Comparison of ENCODE assay signal across 12 cellular contexts in the genomic region with DNA sequence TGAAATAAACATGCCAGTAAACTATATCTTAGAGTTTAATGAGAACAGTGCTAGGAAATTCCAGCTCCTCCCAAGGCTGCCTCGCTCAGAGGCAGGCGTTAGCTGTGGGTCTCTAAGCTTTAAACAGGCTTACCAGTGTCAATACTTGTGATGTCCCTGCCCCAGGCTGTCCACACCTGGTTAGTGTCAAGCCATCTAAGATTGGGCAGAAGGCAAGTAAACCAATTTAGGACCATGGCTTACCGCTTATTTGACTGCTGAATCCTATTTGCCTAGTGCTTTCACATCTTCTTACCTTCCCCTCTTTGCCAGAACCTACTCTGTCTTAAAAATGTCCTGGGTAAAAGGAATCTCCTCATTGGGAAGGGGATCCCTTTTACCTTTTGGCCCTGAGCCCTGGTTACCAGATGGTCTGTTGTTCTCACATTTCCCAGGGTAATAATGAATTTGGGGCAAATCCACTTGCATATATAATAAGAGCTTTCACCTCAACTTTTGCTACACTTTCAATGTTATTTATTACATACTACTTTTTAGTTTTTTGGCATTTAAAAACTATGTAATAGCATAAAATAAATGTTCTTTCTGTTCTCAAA. TPM values are rescaled to one million over a fixed set of nuclear protein-coding genes. Genes with fewer than 3 reads are reported as not detected.
DNase-seq lines count a peak whose midpoint lies in the region; ATAC-seq, FAIRE-seq and TF ChIP-seq lines count a peak whose summit lies in the region.
"Had no signal": no experiment of that assay in that cellular context is flagged by ENCODE, and none has a peak within 500 bp of the region (broad histone marks: within the 10 kb centered on the region; RNA-seq: fewer than 3 reads in every experiment).

No MANE protein-coding gene starts in this region.

- no peak overlapping the region for H3K27ac Mint-ChIP-seq in effector memory CD8-positive, alpha-beta T cell
- H3K27ac Mint-ChIP-seq: memory B cell; stimulated activated naive CD8-positive, alpha-beta T cell treated with anti-CD3 and anti-CD28 coated beads, Interleukin-15, Interleukin-2, amounts not matched to agents 100 ng/mL and 50 ng/mL, for 24 hours had no signal

- ATAC-seq in GM18499 (IDR thresholded peaks at IDR 0.05; ENCODE audit: insufficient read depth, unreplicated experiment) (peak; percentile 42), GM21381 (IDR thresholded peaks at IDR 0.05; ENCODE audit: unreplicated experiment) (peak; percentile 43), HG03469 (IDR thresholded peaks at IDR 0.05; ENCODE audit: unreplicated experiment) (peak; percentile 29), left colon (peak; percentile 77)
- ATAC-seq in effector memory CD8-positive, alpha-beta T cell (replicated peaks): no peak

- no peak overlapping the region for H3K4me3 ChIP-seq in kidney (ENCODE audit: low read length in 2 of 2)

- H3K4me1 ChIP-seq in kidney (ENCODE audit: control insufficient read depth in 1 of 2, insufficient read depth in 1 of 2, low read depth in 1 of 2, low read length in 2 of 2): peaks cover 4 to 17% of the 10 kb centered on the region in 2 donors

- FAIRE-seq in kidney (lab: Jason Lieb, UNC): no peak
- FAIRE-seq: small intestine had no signal

- no peak for DNase-seq in left colon
- DNase-seq in DMS153 (lab: John Stamatoyannopoulos, UW): no peak
- DNase-seq in effector memory CD8-positive, alpha-beta T cell: no peak
- DNase-seq in KG1 (lab: John Stamatoyannopoulos, UW): no peak
- DNase-seq in kidney: no peak
- DNase-seq: brain microvascular endothelial cell, small intestine had no signal

- H3K9me3 ChIP-seq in kidney (ENCODE audit: control insufficient read depth in 1 of 2, low read length in 2 of 2): no peaks in the 10 kb centered on the region

- no peak overlapping the region for H3K27ac ChIP-seq in kidney (ENCODE audit: low read depth in 2 of 2, low read length in 2 of 2)
- H3K27ac ChIP-seq: brain microvascular endothelial cell had no signal

- TF ChIP-seq CTCF in kidney (IDR thresholded peaks at IDR 0.05; ENCODE audit: borderline replicate concordance, extremely low read depth, insufficient read depth): no peak

- H3K36me3 ChIP-seq in kidney (ENCODE audit: control insufficient read depth in 1 of 2, insufficient read depth in 2 of 2, low read length in 2 of 2): no peaks in the 10 kb centered on the region
- H3K36me3 ChIP-seq: brain microvascular endothelial cell had no signal

- H3K9ac ChIP-seq in kidney (ENCODE audit: low read length in 2 of 2): no peak overlapping the region

- no peaks in the 10 kb centered on the region for H3K9me3 Mint-ChIP-seq in effector memory CD8-positive, alpha-beta T cell
- H3K9me3 Mint-ChIP-seq: memory B cell; stimulated activated naive CD8-positive, alpha-beta T cell treated with anti-CD3 and anti-CD28 coated beads, Interleukin-15, Interleukin-2, amounts not matched to agents 100 ng/mL and 50 ng/mL, for 24 hours had no signal

- H3K27me3 Mint-ChIP-seq in effector memory CD8-positive, alpha-beta T cell: no peaks in the 10 kb centered on the region
- H3K27me3 Mint-ChIP-seq: stimulated activated naive CD8-positive, alpha-beta T cell treated with anti-CD3 and anti-CD28 coated beads, Interleukin-15, Interleukin-2, amounts not matched to agents 100 ng/mL and 50 ng/mL, for 24 hours had no signal

- H3K4me3 Mint-ChIP-seq in effector memory CD8-positive, alpha-beta T cell: no peak overlapping the region
- H3K4me3 Mint-ChIP-seq: memory B cell; stimulated activated naive CD8-positive, alpha-beta T cell treated with anti-CD3 and anti-CD28 coated beads, Interleukin-15, Interleukin-2, amounts not matched to agents 100 ng/mL and 50 ng/mL, for 24 hours had no signal

- H3K4me1 Mint-ChIP-seq in effector memory CD8-positive, alpha-beta T cell (ENCODE audit: low read depth in 2 of 2): peaks cover 9 to 19% of the 10 kb centered on the region in 2 donors

- intact Hi-C loops in left colon (cut with DNase I, micrococcal nuclease) (no loop called here), kidney (cut with DNase I) (no loop called here)

- no peaks in the 10 kb centered on the region for H3K36me3 Mint-ChIP-seq in effector memory CD8-positive, alpha-beta T cell (ENCODE audit: insufficient read depth)
- H3K36me3 Mint-ChIP-seq: memory B cell had no signal

RNA-seq across cellular contexts. Expression of gene CERS6, which starts 14.9 kb away (rescaled TPM):
- total RNA-seq in left colon: 10 to 100 TPM; 64.4 to 67.2 TPM
- total RNA-seq in kidney: 18.8 TPM
- polyA plus RNA-seq in kidney (ENCODE audit: insufficient read depth, low read depth, low replicate concordance): 9.4 TPM
